Comparison of ENCODE assay signal across 8 cellular contexts in the genomic region with DNA sequence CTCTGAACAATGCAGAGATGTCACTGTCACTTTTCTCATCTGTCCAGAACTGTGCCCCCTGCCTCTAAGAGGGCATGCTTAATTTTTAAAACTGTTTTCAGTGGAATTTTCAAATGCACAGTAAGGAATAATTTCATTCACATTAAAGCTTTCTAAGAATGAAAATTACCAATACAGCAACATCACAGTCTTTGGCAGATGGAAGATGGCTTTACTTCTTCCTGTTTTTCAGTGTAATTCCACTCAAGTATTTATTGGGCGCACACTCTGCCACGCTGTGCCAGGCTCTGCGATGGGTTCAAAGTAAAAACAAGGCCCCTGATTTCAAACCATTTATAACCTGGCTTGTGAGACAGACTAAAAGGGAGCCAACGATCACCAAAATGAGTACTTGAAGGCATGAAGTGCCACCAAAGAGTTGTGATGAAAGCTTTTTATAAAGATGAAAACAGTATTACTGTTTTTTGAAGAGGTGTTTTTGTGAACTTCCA. TPM values are rescaled to one million over a fixed set of nuclear protein-coding genes. Genes with fewer than 3 reads are reported as not detected.
DNase-seq lines count a peak whose midpoint lies in the region; ATAC-seq and TF ChIP-seq lines count a peak whose summit lies in the region.

No MANE protein-coding gene starts in this region.

- CTCF ChIA-PET in WTC11 (lab: Charles Lee), result no interaction called here

- H3K27ac Mint-ChIP-seq in WTC11, result peak overlapping the region; percentile 97

- peak overlapping the region; percentile 90 for H3K4me3 ChIP-seq in iPS-18a (ENCODE audit: low read length)

- no peaks in the 10 kb centered on the region for H3K36me3 Mint-ChIP-seq in WTC11

- no peaks in the 10 kb centered on the region for H3K27me3 ChIP-seq in iPS-18a (ENCODE audit: control insufficient read depth, insufficient read depth, low read length)

- no peaks in the 10 kb centered on the region for H3K36me3 ChIP-seq in iPS-18a (ENCODE audit: control insufficient read depth, low read depth, low read length)

- H3K9ac ChIP-seq in iPS-18a (ENCODE audit: low read length), result peak overlapping the region; percentile 90

- no peaks in the 10 kb centered on the region for H3K9me3 ChIP-seq in iPS-18a (ENCODE audit: control insufficient read depth, low read depth, low read length)

- peaks cover 22% of the 10 kb centered on the region for H3K4me1 ChIP-seq in iPS-18a (ENCODE audit: control insufficient read depth, low read depth, low read length)

- no peak for TF ChIP-seq POLR2A in GM18505 (IDR thresholded peaks at IDR 0.05; ENCODE audit: borderline replicate concordance, extremely low read depth, insufficient read depth, insufficient read length)

- no peaks in the 10 kb centered on the region for H3K9me3 Mint-ChIP-seq in WTC11

- H3K27ac ChIP-seq in iPS-18a (ENCODE audit: low read length), result no peak overlapping the region

- TF ChIP-seq CTCF in WTC11 (IDR thresholded peaks at IDR 0.05), result no peak

- DNase-seq in NOMO-1 (lab: John Stamatoyannopoulos, UW; ENCODE audit: unreplicated experiment in 2 of 2), result peak; percentile 17 to 48
- DNase-seq in NOMO-1 treated with dmso at 0.1 percent for 144 hours (lab: John Stamatoyannopoulos, UW; ENCODE audit: unreplicated experiment), result no peak
- DNase-seq in WTC11 (ENCODE audit: low spot score), result no peak
- DNase-seq in superior temporal gyrus (ENCODE audit: extremely low spot score), result peak; percentile 80
- no peak for DNase-seq in medulla oblongata (ENCODE audit: extremely low spot score)

- no peaks in the 10 kb centered on the region for H3K27me3 Mint-ChIP-seq in WTC11 (ENCODE audit: low read depth)

- peak overlapping the region; percentile 95 for H3K4me3 Mint-ChIP-seq in WTC11

- POLR2A ChIA-PET in WTC11 (lab: Charles Lee), result interaction anchor here (1.0 kb wide), 1 partner anchor 118 kb away, joined by 3 read pairs; the partner anchor contains the start of gene NGLY1

- peaks cover 32% of the 10 kb centered on the region for H3K4me1 Mint-ChIP-seq in WTC11

- ATAC-seq in WTC11 (no peak), HG03025 (IDR thresholded peaks at IDR 0.05; ENCODE audit: low FRiP score, unreplicated experiment) (no peak), GM18505 (IDR thresholded peaks at IDR 0.05; ENCODE audit: unreplicated experiment) (no peak)

TF ChIP-seq in WTC11, 78 proteins besides CTCF, POLR2A, EP300 and RAD21:
- TF ChIP-seq CBFB (CRISPR knock-in tag; IDR thresholded peaks at IDR 0.05; ENCODE audit: low read depth), result no peak
- no peak for TF ChIP-seq ZNF281 (CRISPR knock-in tag; IDR thresholded peaks at IDR 0.05)
- TF ChIP-seq ZBTB21 (CRISPR knock-in tag; IDR thresholded peaks at IDR 0.05; ENCODE audit: borderline replicate concordance), result no peak
- TF ChIP-seq ZNF138 (CRISPR knock-in tag; conservative IDR thresholded peaks at IDR 0.05), result no peak
- TF ChIP-seq, protein P1, sequence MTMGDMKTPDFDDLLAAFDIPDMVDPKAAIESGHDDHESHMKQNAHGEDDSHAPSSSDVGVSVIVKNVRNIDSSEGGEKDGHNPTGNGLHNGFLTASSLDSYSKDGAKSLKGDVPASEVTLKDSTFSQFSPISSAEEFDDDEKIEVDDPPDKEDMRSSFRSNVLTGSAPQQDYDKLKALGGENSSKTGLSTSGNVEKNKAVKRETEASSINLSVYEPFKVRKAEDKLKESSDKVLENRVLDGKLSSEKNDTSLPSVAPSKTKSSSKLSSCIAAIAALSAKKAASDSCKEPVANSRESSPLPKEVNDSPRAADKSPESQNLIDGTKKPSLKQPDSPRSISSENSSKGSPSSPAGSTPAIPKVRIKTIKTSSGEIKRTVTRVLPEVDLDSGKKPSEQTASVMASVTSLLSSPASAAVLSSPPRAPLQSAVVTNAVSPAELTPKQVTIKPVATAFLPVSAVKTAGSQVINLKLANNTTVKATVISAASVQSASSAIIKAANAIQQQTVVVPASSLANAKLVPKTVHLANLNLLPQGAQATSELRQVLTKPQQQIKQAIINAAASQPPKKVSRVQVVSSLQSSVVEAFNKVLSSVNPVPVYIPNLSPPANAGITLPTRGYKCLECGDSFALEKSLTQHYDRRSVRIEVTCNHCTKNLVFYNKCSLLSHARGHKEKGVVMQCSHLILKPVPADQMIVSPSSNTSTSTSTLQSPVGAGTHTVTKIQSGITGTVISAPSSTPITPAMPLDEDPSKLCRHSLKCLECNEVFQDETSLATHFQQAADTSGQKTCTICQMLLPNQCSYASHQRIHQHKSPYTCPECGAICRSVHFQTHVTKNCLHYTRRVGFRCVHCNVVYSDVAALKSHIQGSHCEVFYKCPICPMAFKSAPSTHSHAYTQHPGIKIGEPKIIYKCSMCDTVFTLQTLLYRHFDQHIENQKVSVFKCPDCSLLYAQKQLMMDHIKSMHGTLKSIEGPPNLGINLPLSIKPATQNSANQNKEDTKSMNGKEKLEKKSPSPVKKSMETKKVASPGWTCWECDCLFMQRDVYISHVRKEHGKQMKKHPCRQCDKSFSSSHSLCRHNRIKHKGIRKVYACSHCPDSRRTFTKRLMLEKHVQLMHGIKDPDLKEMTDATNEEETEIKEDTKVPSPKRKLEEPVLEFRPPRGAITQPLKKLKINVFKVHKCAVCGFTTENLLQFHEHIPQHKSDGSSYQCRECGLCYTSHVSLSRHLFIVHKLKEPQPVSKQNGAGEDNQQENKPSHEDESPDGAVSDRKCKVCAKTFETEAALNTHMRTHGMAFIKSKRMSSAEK (CRISPR knock-in tag; IDR thresholded peaks at IDR 0.05; ENCODE audit: borderline replicate concordance), result no peak

RNA-seq across cellular contexts. Expression of gene TOP2B, which starts 1.0 kb away (rescaled TPM):
- 151 to 167 TPM (median 160 TPM) in 3 replicates for total RNA-seq in WTC11 (2021)

Comparison
In these comparisons a context has a peak if more than half of its experiments do, and no peak if none do; other contexts are left out.
1. DNase-seq: peak in NOMO-1 (2 of 2) and superior temporal gyrus (single experiment); none in NOMO-1 treated with dmso at 0.1 percent for 144 hours (single experiment), WTC11 (single experiment) and medulla oblongata (single experiment).